ENCODE assay signal across 13 cellular contexts in the genomic region with DNA sequence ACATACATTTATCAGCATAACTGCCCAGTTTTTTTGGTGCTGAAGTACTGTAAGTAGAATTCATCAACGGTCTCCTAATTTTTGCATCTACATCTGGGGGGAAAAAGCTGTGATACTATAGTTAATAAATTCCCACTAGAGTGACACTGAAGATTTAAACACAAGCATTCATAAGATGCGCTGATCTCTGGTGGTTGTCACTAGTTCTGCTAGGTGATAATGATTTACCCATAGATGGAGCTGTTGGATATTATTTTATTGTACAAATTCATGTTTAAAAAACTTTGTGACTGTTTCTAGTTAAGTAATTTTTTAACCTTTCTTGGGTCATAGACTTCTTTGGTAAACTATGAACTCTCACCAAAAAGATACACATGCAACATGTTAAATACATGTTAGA.
A peak's percentile ranks its signal among the peaks of the same experiment; 100 is the strongest.
DNase-seq lines count a peak whose midpoint lies in the region; ATAC-seq and TF ChIP-seq lines count a peak whose summit lies in the region.
"Had no signal": no experiment of that assay in that cellular context is flagged by ENCODE, and none has a peak within 500 bp of the region (broad histone marks: within the 10 kb centered on the region; RNA-seq: fewer than 3 reads in every experiment).

No MANE protein-coding gene starts in this region.

- in situ Hi-C loops in Caki2 (cut with HindIII; ENCODE audit: low pct_unique_long_range_greater_than_20kb, low sequenced_read_pairs): no loop called here

- H4K20me1 ChIP-seq in OCI-LY1 (ENCODE audit: insufficient read depth, low read length): no peaks in the 10 kb centered on the region

- intact Hi-C loops in sciatic nerve (cut with DNase I): loop anchor here (10.0 kb wide), 1 partner anchor 123 kb away; a partner anchor contains a TSS

- H3K27me3 ChIP-seq in OCI-LY1 (ENCODE audit: insufficient read depth, low read length): no peaks in the 10 kb centered on the region
- H3K27me3 ChIP-seq: right atrium auricular region had no signal

- DNase-seq in Caki2 (ENCODE audit: low read depth) (peak; percentile 26), chondrocyte (ENCODE audit: low spot score) (no peak), sciatic nerve (ENCODE audit: low spot score) (no peak), DMS53 treated with DMSO at 0.1 percent for 48 hours (lab: John Stamatoyannopoulos, UW; ENCODE audit: unreplicated experiment) (no peak), omental fat pad (ENCODE audit: low spot score) (no peak)
- DNase-seq: anterior cingulate cortex, DMS53, NCI-H2081 treated with DMSO at 0.1 percent for 48 hours, RPMI8226 had no signal

- H2AFZ ChIP-seq in OCI-LY1 (ENCODE audit: low read length): no peak overlapping the region

- ATAC-seq in sciatic nerve (peak; percentile 42), GM21515 (IDR thresholded peaks at IDR 0.05; ENCODE audit: unreplicated experiment) (no peak), omental fat pad (ENCODE audit: low FRiP score) (no peak)
- ATAC-seq: GM12878 had no signal

- H3K9me2 ChIP-seq in OCI-LY1 (ENCODE audit: low read depth, low read length): no peaks in the 10 kb centered on the region

- no peaks in the 10 kb centered on the region for H3K4me1 ChIP-seq in OCI-LY1 (ENCODE audit: insufficient read depth, low read length, severe bottlenecking)
- H3K4me1 ChIP-seq: right atrium auricular region had no signal

- H3K4me3 ChIP-seq in OCI-LY1 (ENCODE audit: low read depth, low read length, poor library complexity, severe bottlenecking): no peak overlapping the region
- H3K4me3 ChIP-seq: GM12878, right atrium auricular region had no signal

- H3K36me3 ChIP-seq in OCI-LY1 (ENCODE audit: insufficient read depth, low read length): peaks cover 7% of the 10 kb centered on the region

- peak overlapping the region; percentile 50 for H3K27ac Mint-ChIP-seq in chondrocyte (ENCODE audit: unreplicated experiment)

- TF ChIP-seq CTCF in OCI-LY1 (IDR thresholded peaks at IDR 0.05; ENCODE audit: low read length) (peak; percentile 25; the same call in 1 of the 2 replicates), chondrocyte (IDR thresholded peaks at IDR 0.05) (peak; percentile 87), omental fat pad (IDR thresholded peaks at IDR 0.05) (no peak)

- peaks cover 22% of the 10 kb centered on the region for H3K4me1 Mint-ChIP-seq in chondrocyte (ENCODE audit: low read depth)

- peaks cover 3% of the 10 kb centered on the region for H3K36me3 Mint-ChIP-seq in chondrocyte (ENCODE audit: low read depth)

- no peak overlapping the region for H3K4me2 ChIP-seq in OCI-LY1 (ENCODE audit: low read length)

- no peaks in the 10 kb centered on the region for H3K9me3 ChIP-seq in OCI-LY1 (ENCODE audit: low read length)
- H3K9me3 ChIP-seq: right atrium auricular region had no signal

- H3K9ac ChIP-seq in OCI-LY1 (ENCODE audit: low read length): no peak overlapping the region

- no peaks in the 10 kb centered on the region for H3K79me2 ChIP-seq in OCI-LY1 (ENCODE audit: insufficient read depth, low read length)

- no peaks in the 10 kb centered on the region for H3F3A ChIP-seq in OCI-LY1 (ENCODE audit: insufficient read depth, low read length)

- H3K4me3 Mint-ChIP-seq in chondrocyte (ENCODE audit: unreplicated experiment): no peak overlapping the region

- no peak overlapping the region for H3K27ac ChIP-seq in OCI-LY1 (ENCODE audit: low read depth, low read length, poor library complexity, severe bottlenecking)
- H3K27ac ChIP-seq: right atrium auricular region had no signal

- no peaks in the 10 kb centered on the region for H3K27me3 Mint-ChIP-seq in chondrocyte (ENCODE audit: low read depth)

- no peaks in the 10 kb centered on the region for H3K9me3 Mint-ChIP-seq in chondrocyte (ENCODE audit: low read depth)

Comparison
In these comparisons a context has a peak if more than half of its experiments do, and no peak if none do; other contexts are left out.
1. CTCF ChIP-seq: peak in OCI-LY1 (single experiment) and chondrocyte (single experiment); none in omental fat pad (0 of 3).